ENCODE assay signal across 1 cellular context in genomic region chr19:42856866-42857543, GRCh38.
TF ChIP-seq lines count a peak whose summit lies in the region.

No MANE protein-coding gene starts in this region.

TF ChIP-seq in IMR-90, 13 proteins besides CTCF, POLR2A, EP300 and RAD21:
- 0 out of 2 replicates have a peak, but pooled peaks have one; percentile 15 for TF ChIP-seq SMC3 (IDR thresholded peaks at IDR 0.05; ENCODE audit: low read depth, low read length)
